In the genomic region with DNA sequence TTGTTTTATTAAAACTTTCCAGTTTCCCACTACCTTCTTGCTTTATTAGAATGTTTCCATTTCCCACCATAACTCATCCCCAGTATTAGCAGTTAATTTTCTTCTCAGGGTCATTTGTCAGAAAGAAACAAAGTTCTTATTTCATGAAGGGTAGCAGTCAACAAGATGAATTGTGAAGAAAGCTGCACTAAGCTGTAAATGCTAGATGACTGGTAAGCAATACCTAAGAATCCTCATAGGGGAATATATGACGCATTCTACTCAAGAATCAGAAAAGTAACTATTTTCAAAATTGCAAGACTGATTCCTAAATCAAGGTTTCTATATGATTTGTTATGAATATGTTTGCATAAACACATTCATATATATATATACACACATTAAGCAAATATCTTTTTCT, we compare ENCODE assay signal across 20 cellular contexts.
"Had no signal": no experiment of that assay in that cellular context is flagged by ENCODE, and none has a peak within 500 bp of the region (broad histone marks: within the 10 kb centered on the region; RNA-seq: fewer than 3 reads in every experiment).

No MANE protein-coding gene starts in this region.

- H3K4me3 Mint-ChIP-seq: immature natural killer cell; nephron; neural progenitor cell; stimulated activated naive B cell treated with anti-CD40 and anti-IgM and Interleukin-4, amounts not matched to agents 10 μg/mL and 1 μg/mL and 100 μg/mL, for 72 hours had no signal

- H3K27ac Mint-ChIP-seq: nephron; neural progenitor cell; progenitor cell of endocrine pancreas; stimulated activated naive B cell treated with anti-CD40 and anti-IgM and Interleukin-4, amounts not matched to agents 10 μg/mL and 1 μg/mL and 100 μg/mL, for 72 hours had no signal

- DNase-seq: effector memory CD4-positive, alpha-beta T cell; erythroblast; esophagus squamous epithelium; foreskin melanocyte; glutamatergic neuron; hypothalamus; immature natural killer cell; left ventricle myocardium superior; lower lobe of right lung; stimulated activated CD4-positive, alpha-beta T cell treated with anti-CD3 and anti-CD28 coated beads, Interleukin-12 subunit alpha, Interleukin-12 subunit beta, amount 100 ng/mL, for 4 hours; stimulated activated CD4-positive, alpha-beta T cell treated with anti-CD3 and anti-CD28 coated beads, Interleukin-1b, Interleukin-23, amount 100 ng/mL, for 48 hours; stimulated activated CD4-positive, alpha-beta T cell treated with anti-CD3 and anti-CD28 coated beads, Interleukin-4, amount 100 ng/mL, for 1 hour; stimulated activated naive B cell treated with anti-CD40 and anti-IgM and Interleukin-4, amounts not matched to agents 10 μg/mL and 1 μg/mL and 100 μg/mL, for 72 hours; stomach; thyroid gland; trophoblast cell had no signal

- H3K9me3 Mint-ChIP-seq: immature natural killer cell; nephron; neural progenitor cell; stimulated activated naive B cell treated with anti-CD40 and anti-IgM and Interleukin-4, amounts not matched to agents 10 μg/mL and 1 μg/mL and 100 μg/mL, for 72 hours had no signal

- ATAC-seq: left ventricle myocardium superior, lower lobe of right lung, sciatic nerve had no signal

- H3K27me3 Mint-ChIP-seq: progenitor cell of endocrine pancreas; stimulated activated naive B cell treated with anti-CD40 and anti-IgM and Interleukin-4, amounts not matched to agents 10 μg/mL and 1 μg/mL and 100 μg/mL, for 72 hours had no signal
